1 cellular context compared by ENCODE assay signal in genomic region chr16:57537194-57537505, GRCh38.
TF ChIP-seq lines count a peak whose summit lies in the region.

No MANE protein-coding gene starts in this region.

TF ChIP-seq in GM12878, 131 proteins besides CTCF, POLR2A, EP300 and RAD21:
- TF ChIP-seq YY1 (IDR thresholded peaks at IDR 0.05; ENCODE audit: low read depth, low read length) (0 out of 2 replicates have a peak, but pooled peaks have one; percentile 54), TCF12 (IDR thresholded peaks at IDR 0.05; ENCODE audit: low read depth, low read length) (peak; percentile 56; the same call in 1 of the 2 replicates), MEF2A (IDR thresholded peaks at IDR 0.05; ENCODE audit: insufficient read depth, low read depth, low read length) (0 out of 2 replicates have a peak, but pooled peaks have one; percentile 25), IKZF2 (IDR thresholded peaks at IDR 0.05) (peak; percentile 65 to 69; a peak in 3 of 4 replicates), DPF2 (IDR thresholded peaks at IDR 0.05) (0 out of 2 replicates have a peak, but pooled peaks have one; percentile 9), RELB (IDR thresholded peaks at IDR 0.05; ENCODE audit: low read depth) (peak; percentile 38; the same call in 1 of the 2 replicates), TBL1XR1 (IDR thresholded peaks at IDR 0.05; ENCODE audit: low read depth, low read length) (peak; percentile 67; the same call in 1 of the 2 replicates), CHD2 (IDR thresholded peaks at IDR 0.05; ENCODE audit: borderline replicate concordance, low read depth, low read length) (no peak), ZBTB40 (IDR thresholded peaks at IDR 0.05; ENCODE audit: borderline replicate concordance) (peak; percentile 0; the same call in 1 of the 2 replicates), SKIL (IDR thresholded peaks at IDR 0.05; ENCODE audit: low read depth, poor library complexity, severe bottlenecking) (peak; percentile 82), MEF2B (IDR thresholded peaks at IDR 0.05; ENCODE audit: partially characterized antibody, poor library complexity, severe bottlenecking) (peak; percentile 5), PML (IDR thresholded peaks at IDR 0.05; ENCODE audit: low read length) (no peak), MTA2 (IDR thresholded peaks at IDR 0.05; ENCODE audit: low read depth) (peak; percentile 33; the same call in 1 of the 2 replicates), CBFB (IDR thresholded peaks at IDR 0.05; ENCODE audit: low read depth) (0 out of 2 replicates have a peak, but pooled peaks have one; percentile 66), ETV6 (conservative IDR thresholded peaks at IDR 0.05 in 1 of 2, IDR thresholded peaks at IDR 0.05 in 1 of 2; ENCODE audit: borderline replicate concordance in 1 of 2, low read depth in 1 of 2) (peak in 1 of 2 experiments; percentile 24; a peak in 1 of 4 replicates), PAX5 (IDR thresholded peaks at IDR 0.05; ENCODE audit: borderline replicate concordance, low read depth, low read length) (no peak), MYC (IDR thresholded peaks at IDR 0.05; ENCODE audit: insufficient read depth, insufficient read length, insufficient replicate concordance, low read length, severe bottlenecking) (no peak), IKZF1 (conservative IDR thresholded peaks at IDR 0.05) (peak; percentile 48; the same call in 1 of the 2 replicates), ZBED1 (IDR thresholded peaks at IDR 0.05; ENCODE audit: borderline replicate concordance) (0 out of 2 replicates have a peak, but pooled peaks have one; percentile 39)
